10 cellular contexts compared by ENCODE assay signal in genomic region chr15:63969652-63970421, GRCh38.
DNase-seq lines count a peak whose midpoint lies in the region; ATAC-seq and TF ChIP-seq lines count a peak whose summit lies in the region.
"Had no signal": no experiment of that assay in that cellular context is flagged by ENCODE, and none has a peak within 500 bp of the region (broad histone marks: within the 10 kb centered on the region; RNA-seq: fewer than 3 reads in every experiment).

No MANE protein-coding gene starts in this region.

- TF ChIP-seq CTCF in RWPE2 (IDR thresholded peaks at IDR 0.05; ENCODE audit: poor library complexity, severe bottlenecking): no peak
- TF ChIP-seq CTCF in gastrocnemius medialis (IDR thresholded peaks at IDR 0.05 in 4 of 5, conservative IDR thresholded peaks at IDR 0.05 in 1 of 5): no peak

- ATAC-seq in HG02759 (IDR thresholded peaks at IDR 0.05; ENCODE audit: unreplicated experiment) (peak; percentile 13), RWPE2 (ENCODE audit: low read depth) (0 out of 3 replicates have a peak, but pooled peaks have one; percentile 19), left cardiac atrium (peak; percentile 80 to 88), gastrocnemius medialis (no peak), HG03095 (IDR thresholded peaks at IDR 0.05; ENCODE audit: unreplicated experiment) (no peak), GM18870 (IDR thresholded peaks at IDR 0.05; ENCODE audit: unreplicated experiment) (no peak)

- no peaks in the 10 kb centered on the region for H3K36me3 ChIP-seq in RWPE2 (ENCODE audit: low read depth)
- no peaks in the 10 kb centered on the region for H3K36me3 ChIP-seq in gastrocnemius medialis

- in situ Hi-C loops in gastrocnemius medialis (cut with MboI; ENCODE audit: low sequenced_read_pairs in 4 of 4): no loop called here

- H3K27me3 ChIP-seq in RWPE2 (ENCODE audit: insufficient read depth, poor library complexity, severe bottlenecking) (no peaks in the 10 kb centered on the region), gastrocnemius medialis (no peaks in the 10 kb centered on the region)

- DNase-seq in RWPE2 (ENCODE audit: low spot score) (no peak), left cardiac atrium (no peak), gastrocnemius medialis (peak in 1 of 2 donors; percentile 39), RKO (ENCODE audit: low spot score) (no peak)
- DNase-seq: effector memory CD4-positive, alpha-beta T cell; NCI-H1930; substantia nigra had no signal

- no peaks in the 10 kb centered on the region for H3K9me3 ChIP-seq in RWPE2 (ENCODE audit: severe bottlenecking)
- no peaks in the 10 kb centered on the region for H3K9me3 ChIP-seq in gastrocnemius medialis

- H3K27ac ChIP-seq in RWPE2 (ENCODE audit: poor library complexity, severe bottlenecking) (no peak overlapping the region), gastrocnemius medialis (peak overlapping the region; percentile 87 to 93 (median 91))

- intact Hi-C loops in left cardiac atrium (cut with DNase I) (no loop called here), gastrocnemius medialis (cut with DNase I; ENCODE audit: low total_unique reads) (loop anchor here (2.0 to 5.0 kb wide), 4 partner anchors 17 to 77 kb away; partner anchors contain the start of gene DAPK2)

- no peak overlapping the region for H3K4me3 ChIP-seq in RWPE2 (ENCODE audit: severe bottlenecking)
- H3K4me3 ChIP-seq in gastrocnemius medialis: no peak overlapping the region

- no peaks in the 10 kb centered on the region for H3K4me1 ChIP-seq in RWPE2 (ENCODE audit: insufficient read depth, poor library complexity, severe bottlenecking)
- peaks cover 97 to 100% of the 10 kb centered on the region in 2 donors for H3K4me1 ChIP-seq in gastrocnemius medialis

- TF ChIP-seq POLR2A in gastrocnemius medialis (IDR thresholded peaks at IDR 0.05): no peak

Comparison
In these comparisons a context has a peak if more than half of its experiments do, and no peak if none do; other contexts are left out.
1. ATAC-seq: peak in HG02759 (single experiment), RWPE2 (single experiment) and left cardiac atrium (2 of 2); none in gastrocnemius medialis (0 of 2), HG03095 (single experiment) and GM18870 (single experiment).